9 cellular contexts compared by ENCODE assay signal in genomic region chr9:2023532-2023931, GRCh38. TPM values are rescaled to one million over a fixed set of nuclear protein-coding genes. Genes with fewer than 3 reads are reported as not detected.
DNase-seq lines count a peak whose midpoint lies in the region; ATAC-seq lines count a peak whose summit lies in the region.
"Had no signal": no experiment of that assay in that cellular context is flagged by ENCODE, and none has a peak within 500 bp of the region (broad histone marks: within the 10 kb centered on the region; RNA-seq: fewer than 3 reads in every experiment).

No MANE protein-coding gene starts in this region.

- no peak overlapping the region for H2AFZ ChIP-seq in trophoblast cell (ENCODE audit: insufficient read depth, low read length, poor library complexity)

- peak overlapping the region; percentile 16 for H3K4me2 ChIP-seq in trophoblast cell (ENCODE audit: low read length)

- no peak overlapping the region for H3K9ac ChIP-seq in trophoblast cell (ENCODE audit: low read length)

- H2BK5ac ChIP-seq in trophoblast cell (ENCODE audit: low read depth, low read length, poor library complexity) = no peak overlapping the region

- peaks cover 50% of the 10 kb centered on the region for H3K36me3 Mint-ChIP-seq in activated naive CD4-positive, alpha-beta T cell treated with anti-CD3 and anti-CD28 coated beads, Interleukin-2, amount 10 ng/mL, durations not matched to agents 7 days and 5 days

- peaks cover 24 to 35% of the 10 kb centered on the region in 2 experiments for H3K4me1 ChIP-seq in trophoblast cell (ENCODE audit: control insufficient read depth in 1 of 2, insufficient read depth in 2 of 2, low read length in 2 of 2)

- H3K9me3 Mint-ChIP-seq in activated naive CD4-positive, alpha-beta T cell treated with anti-CD3 and anti-CD28 coated beads, Interleukin-2, amount 10 ng/mL, durations not matched to agents 7 days and 5 days = no peaks in the 10 kb centered on the region

- WGBS in trophoblast cell (ENCODE audit: extremely low coverage, insufficient coverage, insufficient read length) = no CpG with 5 or more reads among the region's 5 CpGs

- H3K79me1 ChIP-seq in trophoblast cell (ENCODE audit: low read length) = peaks cover 12% of the 10 kb centered on the region

- peak overlapping the region; percentile 81 for H3K4ac ChIP-seq in trophoblast cell (ENCODE audit: low read depth, low read length)

- H2BK120ac ChIP-seq in trophoblast cell (ENCODE audit: insufficient read depth, low read length, poor library complexity) = peak overlapping the region; percentile 26

- no peaks in the 10 kb centered on the region for H3K9me3 ChIP-seq in trophoblast cell (ENCODE audit: insufficient read depth, low read depth, low read length)

- no peak overlapping the region for H3K4me3 ChIP-seq in trophoblast cell (ENCODE audit: low read depth, low read length)

- peak overlapping the region; percentile 62 for H3K4me3 Mint-ChIP-seq in activated naive CD4-positive, alpha-beta T cell treated with anti-CD3 and anti-CD28 coated beads, Interleukin-2, amount 10 ng/mL, durations not matched to agents 7 days and 5 days

- H3K27me3 Mint-ChIP-seq in activated naive CD4-positive, alpha-beta T cell treated with anti-CD3 and anti-CD28 coated beads, Interleukin-2, amount 10 ng/mL, durations not matched to agents 7 days and 5 days = no peaks in the 10 kb centered on the region

- H3K23ac ChIP-seq in trophoblast cell (ENCODE audit: low read length) = no peak overlapping the region

- H3K79me2 ChIP-seq in trophoblast cell (ENCODE audit: control insufficient read depth, insufficient read depth, low read length, poor library complexity) = peaks cover 16% of the 10 kb centered on the region

- H3K36me3 ChIP-seq in trophoblast cell (ENCODE audit: control insufficient read depth in 1 of 2, insufficient read depth in 2 of 2, low read length in 2 of 2) = peaks cover 0 to 3% of the 10 kb centered on the region in 2 experiments

- peak overlapping the region; percentile 96 for H3K27ac Mint-ChIP-seq in activated naive CD4-positive, alpha-beta T cell treated with anti-CD3 and anti-CD28 coated beads, Interleukin-2, amount 10 ng/mL, durations not matched to agents 7 days and 5 days

- no peak overlapping the region for H3K14ac ChIP-seq in trophoblast cell (ENCODE audit: low read length)

- peak overlapping the region; percentile 48 for H3K27ac ChIP-seq in trophoblast cell (ENCODE audit: low read depth, low read length)

- ATAC-seq in GM18511 (IDR thresholded peaks at IDR 0.05; ENCODE audit: unreplicated experiment) (peak; percentile 67), HG02678 (IDR thresholded peaks at IDR 0.05; ENCODE audit: unreplicated experiment) (peak; percentile 62), HG03196 (IDR thresholded peaks at IDR 0.05; ENCODE audit: unreplicated experiment) (no peak)

- H4K91ac ChIP-seq in trophoblast cell (ENCODE audit: low read depth, low read length) = no peak overlapping the region

- no peak overlapping the region for H2AK5ac ChIP-seq in trophoblast cell (ENCODE audit: low read length)

- no peak for DNase-seq in activated naive CD4-positive, alpha-beta T cell treated with anti-CD3 and anti-CD28 coated beads, Interleukin-2, amount 10 ng/mL, durations not matched to agents 7 days and 5 days
- DNase-seq in trophoblast cell (no peak), ACHN (no peak), NCI-H2196 (lab: John Stamatoyannopoulos, UW; ENCODE audit: unreplicated experiment) (no peak), mesenteric fat pad (ENCODE audit: low spot score) (no peak)
- DNase-seq: kidney glomerular epithelial cell had no signal

- H4K8ac ChIP-seq in trophoblast cell (ENCODE audit: low read depth, low read length) = peak overlapping the region; percentile 41

- no peaks in the 10 kb centered on the region for H3K27me3 ChIP-seq in trophoblast cell (ENCODE audit: insufficient read depth, low read length)

- peaks cover 94% of the 10 kb centered on the region for H3K4me1 Mint-ChIP-seq in activated naive CD4-positive, alpha-beta T cell treated with anti-CD3 and anti-CD28 coated beads, Interleukin-2, amount 10 ng/mL, durations not matched to agents 7 days and 5 days

- CTCF ChIA-PET in activated naive CD4-positive, alpha-beta T cell treated with anti-CD3 and anti-CD28 coated beads, Interleukin-2, amount 10 ng/mL, durations not matched to agents 7 days and 5 days (lab: Charles Lee) = no interaction called here

- no peak overlapping the region for H4K12ac ChIP-seq in trophoblast cell (ENCODE audit: low read depth, low read length)

- H3K18ac ChIP-seq in trophoblast cell (ENCODE audit: low read length) = no peak overlapping the region

- no peak overlapping the region for H2BK12ac ChIP-seq in trophoblast cell (ENCODE audit: low read length)

- in situ Hi-C loops in ACHN (cut with HindIII; ENCODE audit: low pct_ligation_motif_present, low pct_unique_long_range_greater_than_20kb, low sequenced_read_pairs) = no loop called here

RNA-seq across cellular contexts. Expression of gene SMARCA2, which starts 8.4 kb away (rescaled TPM):
- polyA plus RNA-seq in trophoblast cell (2013) = 70.8 and 75.1 TPM in 2 replicates
- 136 TPM for total RNA-seq in mesenteric fat pad
